11 cellular contexts compared by ENCODE assay signal in genomic region chr19:51799998-51800848, GRCh38. TPM values are rescaled to one million over a fixed set of nuclear protein-coding genes. Genes with fewer than 3 reads are reported as not detected.
A peak's percentile ranks its signal among the peaks of the same experiment; 100 is the strongest.
DNase-seq lines count a peak whose midpoint lies in the region; ATAC-seq and TF ChIP-seq lines count a peak whose summit lies in the region.
"Had no signal": no experiment of that assay in that cellular context is flagged by ENCODE, and none has a peak within 500 bp of the region (broad histone marks: within the 10 kb centered on the region; RNA-seq: fewer than 3 reads in every experiment).

No MANE protein-coding gene starts in this region.

- H4K20me1 ChIP-seq in DND-41 (ENCODE audit: insufficient read depth, low read length), result no peaks in the 10 kb centered on the region

- no peak overlapping the region for H3K4me2 ChIP-seq in DND-41 (ENCODE audit: insufficient read depth, low read length)

- H2AFZ ChIP-seq in DND-41 (ENCODE audit: low read depth, low read length), result 0 out of 2 replicates have a peak overlapping the region, but pooled peaks have one; percentile 13

- no peak overlapping the region for H3K9ac ChIP-seq in DND-41 (ENCODE audit: low read depth, low read length)
- no peak overlapping the region for H3K9ac ChIP-seq in rectal smooth muscle tissue (ENCODE audit: low read length)

- in situ Hi-C loops in astrocyte of the spinal cord (cut with HindIII; ENCODE audit: low sequenced_read_pairs), result no loop called here
- in situ Hi-C loops in GM13976 (cut with MboI; ENCODE audit: low sequenced_read_pairs, unreplicated experiment), result no loop called here

- intact Hi-C loops in left ventricle myocardium inferior (cut with micrococcal nuclease), result no loop called here

- H3K36me3 ChIP-seq in DND-41 (ENCODE audit: insufficient read depth, low read length), result no peaks in the 10 kb centered on the region
- no peaks in the 10 kb centered on the region for H3K36me3 ChIP-seq in left ventricle myocardium inferior
- H3K36me3 ChIP-seq in rectal smooth muscle tissue (ENCODE audit: control insufficient read depth, insufficient read depth, low read length), result no peaks in the 10 kb centered on the region

- no peak overlapping the region for H3K27ac ChIP-seq in DND-41 (ENCODE audit: low read length)
- H3K27ac ChIP-seq in left ventricle myocardium inferior (replicated peaks), result peak overlapping the region; percentile 97
- H3K27ac ChIP-seq in rectal smooth muscle tissue (ENCODE audit: low read depth, low read length), result peak overlapping the region; percentile 36
- H3K27ac ChIP-seq: foreskin keratinocyte had no signal

- DNase-seq in DND-41, result no peak
- peak; percentile 6 for DNase-seq in astrocyte of the spinal cord (ENCODE audit: low read depth, low spot score)
- peak; percentile 87 for DNase-seq in left ventricle myocardium inferior
- no peak for DNase-seq in stimulated activated CD4-positive, alpha-beta T cell treated with anti-CD3 and anti-CD28 coated beads, Interleukin-12 subunit alpha, Interleukin-12 subunit beta, amount 100 ng/mL, for 4 hours
- DNase-seq in GM13976 (ENCODE audit: low spot score), result no peak
- DNase-seq: MM.1S; stimulated activated naive CD8-positive, alpha-beta T cell treated with anti-CD3 and anti-CD28 coated beads, Interleukin-15, amount 100 ng/mL, for 72 hours had no signal

- H3K27me3 ChIP-seq in DND-41 (ENCODE audit: insufficient read depth, low read length, poor library complexity) (no peaks in the 10 kb centered on the region), left ventricle myocardium inferior (ENCODE audit: low read depth) (no peaks in the 10 kb centered on the region), rectal smooth muscle tissue (ENCODE audit: control insufficient read depth, insufficient read depth, low read length) (no peaks in the 10 kb centered on the region)
- H3K27me3 ChIP-seq: foreskin keratinocyte had no signal

- H3K79me2 ChIP-seq in DND-41 (ENCODE audit: insufficient read depth, low read length), result no peaks in the 10 kb centered on the region

- ATAC-seq in DND-41 (ENCODE audit: insufficient read depth, low read depth), result no peak
- no peak for ATAC-seq in GM21528 (IDR thresholded peaks at IDR 0.05; ENCODE audit: low FRiP score, unreplicated experiment)
- no peak for ATAC-seq in activated CD4-positive, CD25-positive, alpha-beta regulatory T cell treated with anti-CD3 and anti-CD28 coated beads, Interleukin-2, amount 50 U/mL, for 24 hours
- ATAC-seq: stimulated activated naive CD8-positive, alpha-beta T cell treated with anti-CD3 and anti-CD28 coated beads, Interleukin-15, amount 100 ng/mL, for 72 hours had no signal

- peaks cover 17% of the 10 kb centered on the region for H3K4me1 ChIP-seq in DND-41 (ENCODE audit: insufficient read depth, low read length)
- peaks cover 60% of the 10 kb centered on the region for H3K4me1 ChIP-seq in left ventricle myocardium inferior
- H3K4me1 ChIP-seq in rectal smooth muscle tissue (ENCODE audit: control insufficient read depth, insufficient read depth, low read length), result peaks cover 9% of the 10 kb centered on the region
- H3K4me1 ChIP-seq: foreskin keratinocyte had no signal

- H3K9me3 ChIP-seq in DND-41 (ENCODE audit: insufficient read depth, low read length, severe bottlenecking) (no peaks in the 10 kb centered on the region), left ventricle myocardium inferior (replicated peaks) (no peaks in the 10 kb centered on the region)

- H3K4me3 ChIP-seq in DND-41 (ENCODE audit: low read depth in 1 of 2, low read length in 2 of 2) (no peak overlapping the region), astrocyte of the spinal cord (ENCODE audit: low read depth, low read length) (no peak overlapping the region), left ventricle myocardium inferior (peak overlapping the region; percentile 39), rectal smooth muscle tissue (ENCODE audit: low read length) (peak overlapping the region; percentile 0)

- TF ChIP-seq CTCF in DND-41 (IDR thresholded peaks at IDR 0.05; ENCODE audit: borderline replicate concordance, extremely low read depth, low read length, poor library complexity, severe bottlenecking) (no peak), astrocyte of the spinal cord (IDR thresholded peaks at IDR 0.05; ENCODE audit: low read depth, low read length) (no peak), left ventricle myocardium inferior (IDR thresholded peaks at IDR 0.05; ENCODE audit: borderline replicate concordance) (no peak), GM13976 (IDR thresholded peaks at IDR 0.05; ENCODE audit: borderline replicate concordance, control extremely low read depth, extremely low read depth, insufficient read depth, missing control alignments) (no peak)

RNA-seq across cellular contexts. Expression of gene FPR3, which starts 5.3 kb away (rescaled TPM):
- total RNA-seq in left ventricle myocardium inferior, result 3.6 TPM
- total RNA-seq: foreskin keratinocyte had no signal

RNA-seq across cellular contexts. Expression of gene FPR2, which starts 39.2 kb away (rescaled TPM):
- 0.74 TPM for total RNA-seq in left ventricle myocardium inferior
- total RNA-seq: foreskin keratinocyte had no signal

RNA-seq across cellular contexts. Expression of gene FPR1, which starts 48.5 kb away (rescaled TPM):
- 4.5 TPM for total RNA-seq in left ventricle myocardium inferior

Comparison
In these comparisons a context has a peak if more than half of its experiments do, and no peak if none do; other contexts are left out.
1. DNase-seq: peak in astrocyte of the spinal cord (single experiment) and left ventricle myocardium inferior (single experiment); none in DND-41 (single experiment), stimulated activated CD4-positive, alpha-beta T cell treated with anti-CD3 and anti-CD28 coated beads, Interleukin-12 subunit alpha, Interleukin-12 subunit beta, amount 100 ng/mL, for 4 hours (single experiment) and GM13976 (single experiment).
2. H3K4me3 ChIP-seq: peak in left ventricle myocardium inferior (single experiment) and rectal smooth muscle tissue (single experiment); none in DND-41 (0 of 2) and astrocyte of the spinal cord (single experiment).